In the genomic region with DNA sequence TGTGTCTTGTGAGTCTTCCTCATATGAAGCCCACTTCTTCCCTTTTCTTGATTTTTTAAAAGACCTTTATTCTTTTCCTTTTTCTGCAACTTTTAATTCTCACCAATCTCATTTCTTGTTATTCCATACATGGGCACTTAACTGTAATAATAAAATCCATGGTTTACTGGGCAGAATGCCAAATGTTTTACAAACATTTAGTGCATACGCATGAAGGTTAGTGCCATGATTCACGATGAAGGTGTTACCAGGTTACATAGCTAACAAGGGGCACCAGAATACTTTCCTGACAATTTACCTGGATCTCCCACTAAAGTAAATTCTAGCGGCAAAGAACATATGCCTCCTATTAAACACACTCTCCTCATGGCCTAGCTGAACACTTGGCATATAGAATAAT, we compare ENCODE assay signal across 17 cellular contexts.
"Had no signal": no experiment of that assay in that cellular context is flagged by ENCODE, and none has a peak within 500 bp of the region (broad histone marks: within the 10 kb centered on the region; RNA-seq: fewer than 3 reads in every experiment).

No MANE protein-coding gene starts in this region.

- H3K4me3 ChIP-seq: adrenal gland, cardiac muscle cell, dorsolateral prefrontal cortex, left ventricle myocardium inferior had no signal

- ATAC-seq: activated CD8-positive, alpha-beta memory T cell treated with anti-CD3 and anti-CD28 coated beads, Interleukin-2, amount 10 ng/mL, durations not matched to agents 7 days and 5 days; esophagus mucosa; natural killer cell; right cardiac atrium; stimulated activated naive CD8-positive, alpha-beta T cell treated with anti-CD3 and anti-CD28 coated beads, Interleukin-15, amount 100 ng/mL, for 72 hours; T-helper 17 cell had no signal

- FAIRE-seq: endometrium had no signal

- DNase-seq: activated CD4-positive, alpha-beta memory T cell treated with anti-CD3 and anti-CD28 coated beads for 36 hours; activated CD8-positive, alpha-beta memory T cell treated with anti-CD3 and anti-CD28 coated beads, Interleukin-2, amount 10 ng/mL, durations not matched to agents 7 days and 5 days; activated naive CD4-positive, alpha-beta T cell treated with anti-CD3 and anti-CD28 coated beads, Interleukin-2, amount 50 U/mL, for 16 hours; activated T-cell treated with anti-CD3 and anti-CD28 coated beads, Interleukin-2, amount 50 U/mL, for 1 hour; adrenal gland; dorsolateral prefrontal cortex; islet precursor cell; left ventricle myocardium inferior; mesenchymal stem cell; natural killer cell; right cardiac atrium; stimulated activated naive CD8-positive, alpha-beta T cell treated with anti-CD3 and anti-CD28 coated beads, Interleukin-15, amount 100 ng/mL, for 72 hours; T-helper 17 cell; WERI-Rb-1 had no signal
